ENCODE assay signal across 2 cellular contexts in the genomic region with DNA sequence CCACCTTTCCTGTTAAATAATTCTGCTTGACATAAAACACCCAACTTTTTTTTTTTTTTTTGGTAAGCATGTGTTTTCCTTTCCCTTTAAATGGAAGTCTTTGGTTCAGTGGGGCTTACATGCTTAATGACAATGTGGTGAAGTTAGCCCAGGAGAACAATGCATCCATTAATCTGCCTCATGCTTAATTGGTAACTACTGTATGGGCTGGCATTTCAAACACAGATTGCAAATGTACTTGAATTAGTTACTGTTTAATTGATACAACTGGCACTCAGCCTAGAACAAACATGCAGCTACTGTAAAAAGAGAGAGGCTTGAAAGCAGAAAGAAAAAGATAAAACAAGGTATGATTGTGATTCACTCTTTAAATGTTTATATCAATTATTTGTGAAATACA.
TF ChIP-seq lines count a peak whose summit lies in the region.

No MANE protein-coding gene starts in this region.

TF ChIP-seq in GM23338, 12 proteins besides CTCF, POLR2A, EP300 and RAD21 (continued from another document):
- TF ChIP-seq, protein P1, sequence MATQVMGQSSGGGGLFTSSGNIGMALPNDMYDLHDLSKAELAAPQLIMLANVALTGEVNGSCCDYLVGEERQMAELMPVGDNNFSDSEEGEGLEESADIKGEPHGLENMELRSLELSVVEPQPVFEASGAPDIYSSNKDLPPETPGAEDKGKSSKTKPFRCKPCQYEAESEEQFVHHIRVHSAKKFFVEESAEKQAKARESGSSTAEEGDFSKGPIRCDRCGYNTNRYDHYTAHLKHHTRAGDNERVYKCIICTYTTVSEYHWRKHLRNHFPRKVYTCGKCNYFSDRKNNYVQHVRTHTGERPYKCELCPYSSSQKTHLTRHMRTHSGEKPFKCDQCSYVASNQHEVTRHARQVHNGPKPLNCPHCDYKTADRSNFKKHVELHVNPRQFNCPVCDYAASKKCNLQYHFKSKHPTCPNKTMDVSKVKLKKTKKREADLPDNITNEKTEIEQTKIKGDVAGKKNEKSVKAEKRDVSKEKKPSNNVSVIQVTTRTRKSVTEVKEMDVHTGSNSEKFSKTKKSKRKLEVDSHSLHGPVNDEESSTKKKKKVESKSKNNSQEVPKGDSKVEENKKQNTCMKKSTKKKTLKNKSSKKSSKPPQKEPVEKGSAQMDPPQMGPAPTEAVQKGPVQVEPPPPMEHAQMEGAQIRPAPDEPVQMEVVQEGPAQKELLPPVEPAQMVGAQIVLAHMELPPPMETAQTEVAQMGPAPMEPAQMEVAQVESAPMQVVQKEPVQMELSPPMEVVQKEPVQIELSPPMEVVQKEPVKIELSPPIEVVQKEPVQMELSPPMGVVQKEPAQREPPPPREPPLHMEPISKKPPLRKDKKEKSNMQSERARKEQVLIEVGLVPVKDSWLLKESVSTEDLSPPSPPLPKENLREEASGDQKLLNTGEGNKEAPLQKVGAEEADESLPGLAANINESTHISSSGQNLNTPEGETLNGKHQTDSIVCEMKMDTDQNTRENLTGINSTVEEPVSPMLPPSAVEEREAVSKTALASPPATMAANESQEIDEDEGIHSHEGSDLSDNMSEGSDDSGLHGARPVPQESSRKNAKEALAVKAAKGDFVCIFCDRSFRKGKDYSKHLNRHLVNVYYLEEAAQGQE (IDR thresholded peaks at IDR 0.05; ENCODE audit: unreplicated experiment) = no peak
- TF ChIP-seq NANOG (IDR thresholded peaks at IDR 0.05; ENCODE audit: borderline replicate concordance) = no peak
- TF ChIP-seq, protein P2, sequence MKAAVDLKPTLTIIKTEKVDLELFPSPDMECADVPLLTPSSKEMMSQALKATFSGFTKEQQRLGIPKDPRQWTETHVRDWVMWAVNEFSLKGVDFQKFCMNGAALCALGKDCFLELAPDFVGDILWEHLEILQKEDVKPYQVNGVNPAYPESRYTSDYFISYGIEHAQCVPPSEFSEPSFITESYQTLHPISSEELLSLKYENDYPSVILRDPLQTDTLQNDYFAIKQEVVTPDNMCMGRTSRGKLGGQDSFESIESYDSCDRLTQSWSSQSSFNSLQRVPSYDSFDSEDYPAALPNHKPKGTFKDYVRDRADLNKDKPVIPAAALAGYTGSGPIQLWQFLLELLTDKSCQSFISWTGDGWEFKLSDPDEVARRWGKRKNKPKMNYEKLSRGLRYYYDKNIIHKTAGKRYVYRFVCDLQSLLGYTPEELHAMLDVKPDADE (IDR thresholded peaks at IDR 0.05) = no peak
- no peak for TF ChIP-seq ZNF114 (CRISPR knock-in tag; IDR thresholded peaks at IDR 0.05)
- no peak for TF ChIP-seq POLR2AphosphoS5 (IDR thresholded peaks at IDR 0.05; ENCODE audit: low read depth)
- no peak for TF ChIP-seq EZH2 (IDR thresholded peaks at IDR 0.05; ENCODE audit: low read depth, unreplicated experiment)
- TF ChIP-seq ZNF331 (CRISPR knock-in tag; IDR thresholded peaks at IDR 0.05; ENCODE audit: low read depth) = no peak

TF ChIP-seq in WTC11, 78 proteins besides CTCF, POLR2A, EP300 and RAD21 (continued from another document):
- TF ChIP-seq, protein P3, sequence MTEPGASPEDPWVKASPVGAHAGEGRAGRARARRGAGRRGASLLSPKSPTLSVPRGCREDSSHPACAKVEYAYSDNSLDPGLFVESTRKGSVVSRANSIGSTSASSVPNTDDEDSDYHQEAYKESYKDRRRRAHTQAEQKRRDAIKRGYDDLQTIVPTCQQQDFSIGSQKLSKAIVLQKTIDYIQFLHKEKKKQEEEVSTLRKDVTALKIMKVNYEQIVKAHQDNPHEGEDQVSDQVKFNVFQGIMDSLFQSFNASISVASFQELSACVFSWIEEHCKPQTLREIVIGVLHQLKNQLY (CRISPR knock-in tag; IDR thresholded peaks at IDR 0.05) = no peak
- TF ChIP-seq PRRX2 (CRISPR knock-in tag; IDR thresholded peaks at IDR 0.05) = no peak
- TF ChIP-seq, protein P4, sequence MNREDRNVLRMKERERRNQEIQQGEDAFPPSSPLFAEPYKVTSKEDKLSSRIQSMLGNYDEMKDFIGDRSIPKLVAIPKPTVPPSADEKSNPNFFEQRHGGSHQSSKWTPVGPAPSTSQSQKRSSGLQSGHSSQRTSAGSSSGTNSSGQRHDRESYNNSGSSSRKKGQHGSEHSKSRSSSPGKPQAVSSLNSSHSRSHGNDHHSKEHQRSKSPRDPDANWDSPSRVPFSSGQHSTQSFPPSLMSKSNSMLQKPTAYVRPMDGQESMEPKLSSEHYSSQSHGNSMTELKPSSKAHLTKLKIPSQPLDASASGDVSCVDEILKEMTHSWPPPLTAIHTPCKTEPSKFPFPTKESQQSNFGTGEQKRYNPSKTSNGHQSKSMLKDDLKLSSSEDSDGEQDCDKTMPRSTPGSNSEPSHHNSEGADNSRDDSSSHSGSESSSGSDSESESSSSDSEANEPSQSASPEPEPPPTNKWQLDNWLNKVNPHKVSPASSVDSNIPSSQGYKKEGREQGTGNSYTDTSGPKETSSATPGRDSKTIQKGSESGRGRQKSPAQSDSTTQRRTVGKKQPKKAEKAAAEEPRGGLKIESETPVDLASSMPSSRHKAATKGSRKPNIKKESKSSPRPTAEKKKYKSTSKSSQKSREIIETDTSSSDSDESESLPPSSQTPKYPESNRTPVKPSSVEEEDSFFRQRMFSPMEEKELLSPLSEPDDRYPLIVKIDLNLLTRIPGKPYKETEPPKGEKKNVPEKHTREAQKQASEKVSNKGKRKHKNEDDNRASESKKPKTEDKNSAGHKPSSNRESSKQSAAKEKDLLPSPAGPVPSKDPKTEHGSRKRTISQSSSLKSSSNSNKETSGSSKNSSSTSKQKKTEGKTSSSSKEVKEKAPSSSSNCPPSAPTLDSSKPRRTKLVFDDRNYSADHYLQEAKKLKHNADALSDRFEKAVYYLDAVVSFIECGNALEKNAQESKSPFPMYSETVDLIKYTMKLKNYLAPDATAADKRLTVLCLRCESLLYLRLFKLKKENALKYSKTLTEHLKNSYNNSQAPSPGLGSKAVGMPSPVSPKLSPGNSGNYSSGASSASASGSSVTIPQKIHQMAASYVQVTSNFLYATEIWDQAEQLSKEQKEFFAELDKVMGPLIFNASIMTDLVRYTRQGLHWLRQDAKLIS (CRISPR knock-in tag; IDR thresholded peaks at IDR 0.05; ENCODE audit: borderline replicate concordance) = no peak
- TF ChIP-seq TEAD1 (CRISPR knock-in tag; IDR thresholded peaks at IDR 0.05) = no peak
- TF ChIP-seq, protein P5, sequence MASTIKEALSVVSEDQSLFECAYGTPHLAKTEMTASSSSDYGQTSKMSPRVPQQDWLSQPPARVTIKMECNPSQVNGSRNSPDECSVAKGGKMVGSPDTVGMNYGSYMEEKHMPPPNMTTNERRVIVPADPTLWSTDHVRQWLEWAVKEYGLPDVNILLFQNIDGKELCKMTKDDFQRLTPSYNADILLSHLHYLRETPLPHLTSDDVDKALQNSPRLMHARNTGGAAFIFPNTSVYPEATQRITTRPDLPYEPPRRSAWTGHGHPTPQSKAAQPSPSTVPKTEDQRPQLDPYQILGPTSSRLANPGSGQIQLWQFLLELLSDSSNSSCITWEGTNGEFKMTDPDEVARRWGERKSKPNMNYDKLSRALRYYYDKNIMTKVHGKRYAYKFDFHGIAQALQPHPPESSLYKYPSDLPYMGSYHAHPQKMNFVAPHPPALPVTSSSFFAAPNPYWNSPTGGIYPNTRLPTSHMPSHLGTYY (CRISPR knock-in tag; IDR thresholded peaks at IDR 0.05) = no peak
- TF ChIP-seq, protein P6, sequence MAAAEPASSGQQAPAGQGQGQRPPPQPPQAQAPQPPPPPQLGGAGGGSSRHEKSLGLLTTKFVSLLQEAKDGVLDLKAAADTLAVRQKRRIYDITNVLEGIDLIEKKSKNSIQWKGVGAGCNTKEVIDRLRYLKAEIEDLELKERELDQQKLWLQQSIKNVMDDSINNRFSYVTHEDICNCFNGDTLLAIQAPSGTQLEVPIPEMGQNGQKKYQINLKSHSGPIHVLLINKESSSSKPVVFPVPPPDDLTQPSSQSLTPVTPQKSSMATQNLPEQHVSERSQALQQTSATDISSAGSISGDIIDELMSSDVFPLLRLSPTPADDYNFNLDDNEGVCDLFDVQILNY (CRISPR knock-in tag; IDR thresholded peaks at IDR 0.05) = no peak
- TF ChIP-seq ZSCAN18 (CRISPR knock-in tag; IDR thresholded peaks at IDR 0.05) = no peak
- TF ChIP-seq NR1H2 (CRISPR knock-in tag; IDR thresholded peaks at IDR 0.05) = no peak
- no peak for TF ChIP-seq GABPB1 (CRISPR knock-in tag; IDR thresholded peaks at IDR 0.05)
TF ChIP-seq in WTC11: peak in this region for 0.
